ENCODE assay signal across 8 cellular contexts in the genomic region with DNA sequence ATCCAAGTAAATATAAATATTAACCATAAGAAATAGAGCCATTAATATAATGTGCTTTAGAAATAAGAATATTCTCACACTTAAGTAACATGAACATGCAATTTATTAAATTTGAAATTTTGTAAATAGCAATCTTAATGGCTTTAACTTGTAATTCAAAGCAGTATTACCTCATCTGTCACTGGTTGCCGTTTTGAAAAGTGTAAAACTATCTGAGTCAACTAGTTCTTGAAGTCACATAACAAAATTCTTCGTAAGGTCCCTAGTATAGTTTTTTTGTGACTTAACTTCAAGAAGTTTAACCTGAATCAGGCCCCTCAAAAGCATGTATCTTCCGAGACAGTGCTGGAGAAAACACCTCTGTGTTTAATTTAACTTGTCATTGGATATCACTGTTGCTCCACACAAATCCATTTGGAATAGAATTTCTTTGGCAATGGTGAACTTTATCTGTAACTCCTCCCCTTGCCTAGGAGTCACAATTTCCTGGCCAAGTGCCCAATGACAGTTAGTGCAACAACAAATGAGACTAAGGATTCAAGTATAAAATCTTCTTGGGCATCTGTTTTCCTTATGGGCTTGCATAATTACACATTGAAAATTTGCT. TPM values are rescaled to one million over a fixed set of nuclear protein-coding genes. Genes with fewer than 3 reads are reported as not detected.
DNase-seq lines count a peak whose midpoint lies in the region; ATAC-seq and TF ChIP-seq lines count a peak whose summit lies in the region.

No MANE protein-coding gene starts in this region.

- H3K27ac Mint-ChIP-seq in activated naive CD4-positive, alpha-beta T cell treated with anti-CD3 and anti-CD28 coated beads, Interleukin-2, amount 50 U/mL, for 72 hours: no peak overlapping the region
- H3K27ac Mint-ChIP-seq in brain: peak overlapping the region in 3 of 5 experiments; percentile 43 to 72 (median 50)

- H3K4me3 Mint-ChIP-seq in brain: peak overlapping the region in 2 of 5 experiments; percentile 55 to 68

- H3K27me3 ChIP-seq in aorta (ENCODE audit: control insufficient read depth in 1 of 2, insufficient read depth in 2 of 2, low read length in 1 of 2): no peaks in the 10 kb centered on the region

- H3K9me3 ChIP-seq in aorta (ENCODE audit: control insufficient read depth, low read length): no peaks in the 10 kb centered on the region

- H3K36me3 ChIP-seq in aorta (ENCODE audit: control insufficient read depth in 1 of 2, insufficient read depth in 2 of 2, low read length in 1 of 2): no peaks in the 10 kb centered on the region

- no peak overlapping the region for H3K27ac ChIP-seq in aorta (ENCODE audit: low read depth in 1 of 2, low read length in 2 of 2)

- TF ChIP-seq CTCF in brain (conservative IDR thresholded peaks at IDR 0.05): no peak

- no peak for ATAC-seq in activated naive CD4-positive, alpha-beta T cell treated with anti-CD3 and anti-CD28 coated beads, Interleukin-2, amount 50 U/mL, for 72 hours
- ATAC-seq in left lobe of liver (peak; percentile 85), aorta (ENCODE audit: low FRiP score) (peak; percentile 71), GM21723 (IDR thresholded peaks at IDR 0.05; ENCODE audit: unreplicated experiment) (no peak), HG03039 (IDR thresholded peaks at IDR 0.05; ENCODE audit: unreplicated experiment) (no peak)

- peak; percentile 22 for DNase-seq in activated naive CD4-positive, alpha-beta T cell treated with anti-CD3 and anti-CD28 coated beads, Interleukin-2, amount 50 U/mL, for 16 hours
- no peak for DNase-seq in activated naive CD4-positive, alpha-beta T cell treated with anti-CD3 and anti-CD28 coated beads, Interleukin-2, amount 50 U/mL, for 72 hours (ENCODE audit: low spot score in 2 of 2)
- DNase-seq in left lobe of liver (ENCODE audit: low spot score) (peak; percentile 87), aorta (peak; percentile 72 to 81), amygdala (lab: John Stamatoyannopoulos, UW) (no peak)

- WGBS in aorta, 2 donors: 11 to 16% methylated on average over 3 of the region's 3 CpGs

- peaks cover 0 to 4% of the 10 kb centered on the region in 2 donors for H3K36me3 Mint-ChIP-seq in activated naive CD4-positive, alpha-beta T cell treated with anti-CD3 and anti-CD28 coated beads, Interleukin-2, amount 50 U/mL, for 72 hours
- peaks cover 47% of the 10 kb centered on the region for H3K36me3 Mint-ChIP-seq in brain

- no peaks in the 10 kb centered on the region for H3K27me3 Mint-ChIP-seq in brain

- peaks cover 51% of the 10 kb centered on the region for H3K4me1 Mint-ChIP-seq in brain

- no peaks in the 10 kb centered on the region for H3K9me3 Mint-ChIP-seq in activated naive CD4-positive, alpha-beta T cell treated with anti-CD3 and anti-CD28 coated beads, Interleukin-2, amount 50 U/mL, for 72 hours
- no peaks in the 10 kb centered on the region for H3K9me3 Mint-ChIP-seq in brain

- intact Hi-C loops in aorta (cut with DNase I): loop anchor here in 1 of 2 donors (5.0 kb wide), 1 partner anchor 46 kb away; a partner anchor contains a TSS

- peaks cover 5 to 7% of the 10 kb centered on the region in 2 donors for H3K4me1 ChIP-seq in aorta (ENCODE audit: control insufficient read depth in 1 of 2, insufficient read depth in 2 of 2, low read length in 2 of 2)

- H3K4me3 ChIP-seq in aorta (ENCODE audit: low read length in 2 of 2): no peak overlapping the region

RNA-seq across cellular contexts. Expression of a gene that starts 47.1 kb away (rescaled TPM):
- 10 to 100 TPM; 42.0 to 46.5 TPM for total RNA-seq in activated naive CD4-positive, alpha-beta T cell treated with anti-CD3 and anti-CD28 coated beads, Interleukin-2, amount 50 U/mL, for 72 hours
- 28.8 TPM for polyA plus RNA-seq in brain (ENCODE audit: insufficient read depth, low read depth, low replicate concordance)
- 21.3 TPM for total RNA-seq in left lobe of liver
- 100 to 1,000 TPM in 1 of 2 donors, 10 to 100 TPM in 1; 85.9 to 102 TPM for total RNA-seq in aorta
- polyA plus RNA-seq in aorta: 10 to 100 TPM; 34.7 to 61.8 TPM

Comparison
In these comparisons a context has a peak if more than half of its experiments do, and no peak if none do; other contexts are left out.
1. DNase-seq: peak in activated naive CD4-positive, alpha-beta T cell treated with anti-CD3 and anti-CD28 coated beads, Interleukin-2, amount 50 U/mL, for 16 hours (single experiment), left lobe of liver (single experiment) and aorta (2 of 2); none in activated naive CD4-positive, alpha-beta T cell treated with anti-CD3 and anti-CD28 coated beads, Interleukin-2, amount 50 U/mL, for 72 hours (0 of 2) and amygdala (0 of 56).
2. ATAC-seq: peak in left lobe of liver (single experiment) and aorta (single experiment); none in activated naive CD4-positive, alpha-beta T cell treated with anti-CD3 and anti-CD28 coated beads, Interleukin-2, amount 50 U/mL, for 72 hours (0 of 2), GM21723 (single experiment) and HG03039 (single experiment).
3. H3K27ac Mint-ChIP-seq: peak in brain (3 of 5); none in activated naive CD4-positive, alpha-beta T cell treated with anti-CD3 and anti-CD28 coated beads, Interleukin-2, amount 50 U/mL, for 72 hours (0 of 2).